ENCODE assay signal across 1 cellular context in the genomic region with DNA sequence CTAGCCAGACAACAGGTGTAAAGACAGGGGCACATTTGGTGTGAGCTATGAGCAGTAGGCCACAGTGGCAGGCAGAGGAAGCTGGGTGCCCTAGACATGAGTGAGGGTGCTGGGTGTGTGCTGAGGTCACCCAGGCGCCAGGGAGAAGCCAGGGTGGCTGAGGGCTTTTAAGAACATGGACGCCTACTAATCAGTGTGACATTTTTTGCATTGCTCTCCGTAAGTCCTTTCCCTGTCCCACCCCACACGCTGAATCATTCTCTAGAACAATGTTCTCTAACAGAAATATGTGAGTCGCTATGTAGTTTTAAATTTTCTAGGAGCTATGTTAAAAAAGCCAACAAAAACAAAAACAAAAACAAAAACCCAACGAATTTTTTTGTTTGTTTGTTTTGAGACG.
TF ChIP-seq lines count a peak whose summit lies in the region.

No MANE protein-coding gene starts in this region.

TF ChIP-seq in WTC11, 78 proteins besides CTCF, POLR2A, EP300 and RAD21 (continued from another document):
- TF ChIP-seq, protein P1, sequence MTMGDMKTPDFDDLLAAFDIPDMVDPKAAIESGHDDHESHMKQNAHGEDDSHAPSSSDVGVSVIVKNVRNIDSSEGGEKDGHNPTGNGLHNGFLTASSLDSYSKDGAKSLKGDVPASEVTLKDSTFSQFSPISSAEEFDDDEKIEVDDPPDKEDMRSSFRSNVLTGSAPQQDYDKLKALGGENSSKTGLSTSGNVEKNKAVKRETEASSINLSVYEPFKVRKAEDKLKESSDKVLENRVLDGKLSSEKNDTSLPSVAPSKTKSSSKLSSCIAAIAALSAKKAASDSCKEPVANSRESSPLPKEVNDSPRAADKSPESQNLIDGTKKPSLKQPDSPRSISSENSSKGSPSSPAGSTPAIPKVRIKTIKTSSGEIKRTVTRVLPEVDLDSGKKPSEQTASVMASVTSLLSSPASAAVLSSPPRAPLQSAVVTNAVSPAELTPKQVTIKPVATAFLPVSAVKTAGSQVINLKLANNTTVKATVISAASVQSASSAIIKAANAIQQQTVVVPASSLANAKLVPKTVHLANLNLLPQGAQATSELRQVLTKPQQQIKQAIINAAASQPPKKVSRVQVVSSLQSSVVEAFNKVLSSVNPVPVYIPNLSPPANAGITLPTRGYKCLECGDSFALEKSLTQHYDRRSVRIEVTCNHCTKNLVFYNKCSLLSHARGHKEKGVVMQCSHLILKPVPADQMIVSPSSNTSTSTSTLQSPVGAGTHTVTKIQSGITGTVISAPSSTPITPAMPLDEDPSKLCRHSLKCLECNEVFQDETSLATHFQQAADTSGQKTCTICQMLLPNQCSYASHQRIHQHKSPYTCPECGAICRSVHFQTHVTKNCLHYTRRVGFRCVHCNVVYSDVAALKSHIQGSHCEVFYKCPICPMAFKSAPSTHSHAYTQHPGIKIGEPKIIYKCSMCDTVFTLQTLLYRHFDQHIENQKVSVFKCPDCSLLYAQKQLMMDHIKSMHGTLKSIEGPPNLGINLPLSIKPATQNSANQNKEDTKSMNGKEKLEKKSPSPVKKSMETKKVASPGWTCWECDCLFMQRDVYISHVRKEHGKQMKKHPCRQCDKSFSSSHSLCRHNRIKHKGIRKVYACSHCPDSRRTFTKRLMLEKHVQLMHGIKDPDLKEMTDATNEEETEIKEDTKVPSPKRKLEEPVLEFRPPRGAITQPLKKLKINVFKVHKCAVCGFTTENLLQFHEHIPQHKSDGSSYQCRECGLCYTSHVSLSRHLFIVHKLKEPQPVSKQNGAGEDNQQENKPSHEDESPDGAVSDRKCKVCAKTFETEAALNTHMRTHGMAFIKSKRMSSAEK (CRISPR knock-in tag; IDR thresholded peaks at IDR 0.05; ENCODE audit: borderline replicate concordance), result no peak
- TF ChIP-seq, protein P2, sequence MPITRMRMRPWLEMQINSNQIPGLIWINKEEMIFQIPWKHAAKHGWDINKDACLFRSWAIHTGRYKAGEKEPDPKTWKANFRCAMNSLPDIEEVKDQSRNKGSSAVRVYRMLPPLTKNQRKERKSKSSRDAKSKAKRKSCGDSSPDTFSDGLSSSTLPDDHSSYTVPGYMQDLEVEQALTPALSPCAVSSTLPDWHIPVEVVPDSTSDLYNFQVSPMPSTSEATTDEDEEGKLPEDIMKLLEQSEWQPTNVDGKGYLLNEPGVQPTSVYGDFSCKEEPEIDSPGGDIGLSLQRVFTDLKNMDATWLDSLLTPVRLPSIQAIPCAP (CRISPR knock-in tag; IDR thresholded peaks at IDR 0.05), result no peak
- TF ChIP-seq, protein P3, sequence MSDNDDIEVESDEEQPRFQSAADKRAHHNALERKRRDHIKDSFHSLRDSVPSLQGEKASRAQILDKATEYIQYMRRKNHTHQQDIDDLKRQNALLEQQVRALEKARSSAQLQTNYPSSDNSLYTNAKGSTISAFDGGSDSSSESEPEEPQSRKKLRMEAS (CRISPR knock-in tag; IDR thresholded peaks at IDR 0.05), result no peak
- TF ChIP-seq RELA (CRISPR knock-in tag; IDR thresholded peaks at IDR 0.05; ENCODE audit: borderline replicate concordance) (no peak), HMGA2 (CRISPR knock-in tag; IDR thresholded peaks at IDR 0.05) (no peak), ZNF396 (CRISPR knock-in tag; IDR thresholded peaks at IDR 0.05; ENCODE audit: borderline replicate concordance) (no peak), ETV6 (CRISPR knock-in tag; IDR thresholded peaks at IDR 0.05) (no peak), TEAD1 (CRISPR knock-in tag; IDR thresholded peaks at IDR 0.05) (no peak), ZNF416 (CRISPR knock-in tag; IDR thresholded peaks at IDR 0.05) (no peak), SMAD3 (CRISPR knock-in tag; IDR thresholded peaks at IDR 0.05; ENCODE audit: borderline replicate concordance) (no peak), NR1H2 (CRISPR knock-in tag; IDR thresholded peaks at IDR 0.05) (no peak), CREM (CRISPR knock-in tag; IDR thresholded peaks at IDR 0.05) (no peak), SMAD4 (CRISPR knock-in tag; IDR thresholded peaks at IDR 0.05) (no peak)
- TF ChIP-seq, protein P4, sequence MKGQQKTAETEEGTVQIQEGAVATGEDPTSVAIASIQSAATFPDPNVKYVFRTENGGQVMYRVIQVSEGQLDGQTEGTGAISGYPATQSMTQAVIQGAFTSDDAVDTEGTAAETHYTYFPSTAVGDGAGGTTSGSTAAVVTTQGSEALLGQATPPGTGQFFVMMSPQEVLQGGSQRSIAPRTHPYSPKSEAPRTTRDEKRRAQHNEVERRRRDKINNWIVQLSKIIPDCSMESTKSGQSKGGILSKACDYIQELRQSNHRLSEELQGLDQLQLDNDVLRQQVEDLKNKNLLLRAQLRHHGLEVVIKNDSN (CRISPR knock-in tag; IDR thresholded peaks at IDR 0.05), result no peak
- TF ChIP-seq, protein P5, sequence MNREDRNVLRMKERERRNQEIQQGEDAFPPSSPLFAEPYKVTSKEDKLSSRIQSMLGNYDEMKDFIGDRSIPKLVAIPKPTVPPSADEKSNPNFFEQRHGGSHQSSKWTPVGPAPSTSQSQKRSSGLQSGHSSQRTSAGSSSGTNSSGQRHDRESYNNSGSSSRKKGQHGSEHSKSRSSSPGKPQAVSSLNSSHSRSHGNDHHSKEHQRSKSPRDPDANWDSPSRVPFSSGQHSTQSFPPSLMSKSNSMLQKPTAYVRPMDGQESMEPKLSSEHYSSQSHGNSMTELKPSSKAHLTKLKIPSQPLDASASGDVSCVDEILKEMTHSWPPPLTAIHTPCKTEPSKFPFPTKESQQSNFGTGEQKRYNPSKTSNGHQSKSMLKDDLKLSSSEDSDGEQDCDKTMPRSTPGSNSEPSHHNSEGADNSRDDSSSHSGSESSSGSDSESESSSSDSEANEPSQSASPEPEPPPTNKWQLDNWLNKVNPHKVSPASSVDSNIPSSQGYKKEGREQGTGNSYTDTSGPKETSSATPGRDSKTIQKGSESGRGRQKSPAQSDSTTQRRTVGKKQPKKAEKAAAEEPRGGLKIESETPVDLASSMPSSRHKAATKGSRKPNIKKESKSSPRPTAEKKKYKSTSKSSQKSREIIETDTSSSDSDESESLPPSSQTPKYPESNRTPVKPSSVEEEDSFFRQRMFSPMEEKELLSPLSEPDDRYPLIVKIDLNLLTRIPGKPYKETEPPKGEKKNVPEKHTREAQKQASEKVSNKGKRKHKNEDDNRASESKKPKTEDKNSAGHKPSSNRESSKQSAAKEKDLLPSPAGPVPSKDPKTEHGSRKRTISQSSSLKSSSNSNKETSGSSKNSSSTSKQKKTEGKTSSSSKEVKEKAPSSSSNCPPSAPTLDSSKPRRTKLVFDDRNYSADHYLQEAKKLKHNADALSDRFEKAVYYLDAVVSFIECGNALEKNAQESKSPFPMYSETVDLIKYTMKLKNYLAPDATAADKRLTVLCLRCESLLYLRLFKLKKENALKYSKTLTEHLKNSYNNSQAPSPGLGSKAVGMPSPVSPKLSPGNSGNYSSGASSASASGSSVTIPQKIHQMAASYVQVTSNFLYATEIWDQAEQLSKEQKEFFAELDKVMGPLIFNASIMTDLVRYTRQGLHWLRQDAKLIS (CRISPR knock-in tag; IDR thresholded peaks at IDR 0.05; ENCODE audit: borderline replicate concordance), result no peak
- TF ChIP-seq, protein P6, sequence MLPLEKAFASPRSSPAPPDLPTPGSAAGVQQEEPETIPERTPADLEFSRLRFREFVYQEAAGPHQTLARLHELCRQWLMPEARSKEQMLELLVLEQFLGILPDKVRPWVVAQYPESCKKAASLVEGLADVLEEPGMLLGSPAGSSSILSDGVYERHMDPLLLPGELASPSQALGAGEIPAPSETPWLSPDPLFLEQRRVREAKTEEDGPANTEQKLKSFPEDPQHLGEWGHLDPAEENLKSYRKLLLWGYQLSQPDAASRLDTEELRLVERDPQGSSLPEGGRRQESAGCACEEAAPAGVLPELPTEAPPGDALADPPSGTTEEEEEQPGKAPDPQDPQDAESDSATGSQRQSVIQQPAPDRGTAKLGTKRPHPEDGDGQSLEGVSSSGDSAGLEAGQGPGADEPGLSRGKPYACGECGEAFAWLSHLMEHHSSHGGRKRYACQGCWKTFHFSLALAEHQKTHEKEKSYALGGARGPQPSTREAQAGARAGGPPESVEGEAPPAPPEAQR (CRISPR knock-in tag; IDR thresholded peaks at IDR 0.05), result no peak
- TF ChIP-seq, protein P7, sequence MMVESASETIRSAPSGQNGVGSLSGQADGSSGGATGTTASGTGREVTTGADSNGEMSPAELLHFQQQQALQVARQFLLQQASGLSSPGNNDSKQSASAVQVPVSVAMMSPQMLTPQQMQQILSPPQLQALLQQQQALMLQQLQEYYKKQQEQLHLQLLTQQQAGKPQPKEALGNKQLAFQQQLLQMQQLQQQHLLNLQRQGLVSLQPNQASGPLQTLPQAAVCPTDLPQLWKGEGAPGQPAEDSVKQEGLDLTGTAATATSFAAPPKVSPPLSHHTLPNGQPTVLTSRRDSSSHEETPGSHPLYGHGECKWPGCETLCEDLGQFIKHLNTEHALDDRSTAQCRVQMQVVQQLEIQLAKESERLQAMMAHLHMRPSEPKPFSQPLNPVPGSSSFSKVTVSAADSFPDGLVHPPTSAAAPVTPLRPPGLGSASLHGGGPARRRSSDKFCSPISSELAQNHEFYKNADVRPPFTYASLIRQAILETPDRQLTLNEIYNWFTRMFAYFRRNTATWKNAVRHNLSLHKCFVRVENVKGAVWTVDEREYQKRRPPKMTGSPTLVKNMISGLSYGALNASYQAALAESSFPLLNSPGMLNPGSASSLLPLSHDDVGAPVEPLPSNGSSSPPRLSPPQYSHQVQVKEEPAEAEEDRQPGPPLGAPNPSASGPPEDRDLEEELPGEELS (CRISPR knock-in tag; IDR thresholded peaks at IDR 0.05), result no peak
- TF ChIP-seq, protein P8, sequence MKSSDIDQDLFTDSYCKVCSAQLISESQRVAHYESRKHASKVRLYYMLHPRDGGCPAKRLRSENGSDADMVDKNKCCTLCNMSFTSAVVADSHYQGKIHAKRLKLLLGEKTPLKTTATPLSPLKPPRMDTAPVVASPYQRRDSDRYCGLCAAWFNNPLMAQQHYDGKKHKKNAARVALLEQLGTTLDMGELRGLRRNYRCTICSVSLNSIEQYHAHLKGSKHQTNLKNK (CRISPR knock-in tag; IDR thresholded peaks at IDR 0.05), result no peak
